In the genomic region with DNA sequence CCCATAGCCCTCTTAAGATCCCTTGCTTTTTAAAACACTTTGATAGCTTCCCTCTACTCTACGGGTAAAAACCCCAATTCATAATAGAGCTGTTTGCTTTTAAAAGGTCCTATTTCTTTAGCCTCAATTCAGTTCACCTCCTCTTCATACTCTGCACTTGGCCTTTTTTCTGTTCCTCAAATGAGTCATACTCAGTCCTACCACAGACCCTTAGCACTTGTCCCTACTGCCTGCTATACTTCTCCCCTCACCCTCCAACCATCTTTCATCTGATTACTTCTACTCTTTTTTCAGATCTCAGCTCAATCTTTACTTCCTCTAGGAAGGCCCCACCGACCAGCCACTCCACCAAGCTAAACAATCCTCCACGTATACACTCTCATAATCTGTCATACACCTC, we compare ENCODE assay signal across 1 cellular context.
TF ChIP-seq lines count a peak whose summit lies in the region.

No MANE protein-coding gene starts in this region.

TF ChIP-seq in K562, 482 proteins besides CTCF, POLR2A, EP300 and RAD21 (continues in another document):
- peak; percentile 59; the same call in 1 of the 2 replicates for TF ChIP-seq JUN (IDR thresholded peaks at IDR 0.05; ENCODE audit: borderline replicate concordance, low read depth, low read length)
- TF ChIP-seq JUN (CRISPR knock-in tag; IDR thresholded peaks at IDR 0.05; ENCODE audit: borderline replicate concordance): no peak
- no peak for TF ChIP-seq IRF2 (CRISPR knock-in tag; IDR thresholded peaks at IDR 0.05)
- TF ChIP-seq, protein P1, sequence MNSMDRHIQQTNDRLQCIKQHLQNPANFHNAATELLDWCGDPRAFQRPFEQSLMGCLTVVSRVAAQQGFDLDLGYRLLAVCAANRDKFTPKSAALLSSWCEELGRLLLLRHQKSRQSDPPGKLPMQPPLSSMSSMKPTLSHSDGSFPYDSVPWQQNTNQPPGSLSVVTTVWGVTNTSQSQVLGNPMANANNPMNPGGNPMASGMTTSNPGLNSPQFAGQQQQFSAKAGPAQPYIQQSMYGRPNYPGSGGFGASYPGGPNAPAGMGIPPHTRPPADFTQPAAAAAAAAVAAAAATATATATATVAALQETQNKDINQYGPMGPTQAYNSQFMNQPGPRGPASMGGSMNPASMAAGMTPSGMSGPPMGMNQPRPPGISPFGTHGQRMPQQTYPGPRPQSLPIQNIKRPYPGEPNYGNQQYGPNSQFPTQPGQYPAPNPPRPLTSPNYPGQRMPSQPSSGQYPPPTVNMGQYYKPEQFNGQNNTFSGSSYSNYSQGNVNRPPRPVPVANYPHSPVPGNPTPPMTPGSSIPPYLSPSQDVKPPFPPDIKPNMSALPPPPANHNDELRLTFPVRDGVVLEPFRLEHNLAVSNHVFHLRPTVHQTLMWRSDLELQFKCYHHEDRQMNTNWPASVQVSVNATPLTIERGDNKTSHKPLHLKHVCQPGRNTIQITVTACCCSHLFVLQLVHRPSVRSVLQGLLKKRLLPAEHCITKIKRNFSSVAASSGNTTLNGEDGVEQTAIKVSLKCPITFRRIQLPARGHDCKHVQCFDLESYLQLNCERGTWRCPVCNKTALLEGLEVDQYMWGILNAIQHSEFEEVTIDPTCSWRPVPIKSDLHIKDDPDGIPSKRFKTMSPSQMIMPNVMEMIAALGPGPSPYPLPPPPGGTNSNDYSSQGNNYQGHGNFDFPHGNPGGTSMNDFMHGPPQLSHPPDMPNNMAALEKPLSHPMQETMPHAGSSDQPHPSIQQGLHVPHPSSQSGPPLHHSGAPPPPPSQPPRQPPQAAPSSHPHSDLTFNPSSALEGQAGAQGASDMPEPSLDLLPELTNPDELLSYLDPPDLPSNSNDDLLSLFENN (IDR thresholded peaks at IDR 0.05; ENCODE audit: low read depth in 2 of 2, low read length in 2 of 2): no peak
- TF ChIP-seq NBN (IDR thresholded peaks at IDR 0.05; ENCODE audit: low read depth): peak; percentile 30; the same call in 1 of the 2 replicates
- TF ChIP-seq ZNF3 (CRISPR knock-in tag; IDR thresholded peaks at IDR 0.05): peak; percentile 84
- TF ChIP-seq ATF1 (CRISPR knock-in tag; IDR thresholded peaks at IDR 0.05): no peak
- no peak for TF ChIP-seq ATF1 (tag; IDR thresholded peaks at IDR 0.05)
- peak; percentile 89 for TF ChIP-seq JUND (IDR thresholded peaks at IDR 0.05; ENCODE audit: borderline replicate concordance, low read depth, low read length)
- TF ChIP-seq JUND (tag; IDR thresholded peaks at IDR 0.05; ENCODE audit: borderline replicate concordance, low read depth, low read length): peak; percentile 90; the same call in 2 of the 3 replicates
- TF ChIP-seq, protein P2, sequence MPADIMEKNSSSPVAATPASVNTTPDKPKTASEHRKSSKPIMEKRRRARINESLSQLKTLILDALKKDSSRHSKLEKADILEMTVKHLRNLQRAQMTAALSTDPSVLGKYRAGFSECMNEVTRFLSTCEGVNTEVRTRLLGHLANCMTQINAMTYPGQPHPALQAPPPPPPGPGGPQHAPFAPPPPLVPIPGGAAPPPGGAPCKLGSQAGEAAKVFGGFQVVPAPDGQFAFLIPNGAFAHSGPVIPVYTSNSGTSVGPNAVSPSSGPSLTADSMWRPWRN (IDR thresholded peaks at IDR 0.05; ENCODE audit: low read depth): no peak
- no peak for TF ChIP-seq SAFB2 (IDR thresholded peaks at IDR 0.05; ENCODE audit: borderline replicate concordance, low read depth, low read length, severe bottlenecking)
- TF ChIP-seq ARID1B (IDR thresholded peaks at IDR 0.05): peak; percentile 46; the same call in 1 of the 2 replicates
- TF ChIP-seq ZNF121 (CRISPR knock-in tag; conservative IDR thresholded peaks at IDR 0.05): peak; percentile 99
- TF ChIP-seq, protein P3, sequence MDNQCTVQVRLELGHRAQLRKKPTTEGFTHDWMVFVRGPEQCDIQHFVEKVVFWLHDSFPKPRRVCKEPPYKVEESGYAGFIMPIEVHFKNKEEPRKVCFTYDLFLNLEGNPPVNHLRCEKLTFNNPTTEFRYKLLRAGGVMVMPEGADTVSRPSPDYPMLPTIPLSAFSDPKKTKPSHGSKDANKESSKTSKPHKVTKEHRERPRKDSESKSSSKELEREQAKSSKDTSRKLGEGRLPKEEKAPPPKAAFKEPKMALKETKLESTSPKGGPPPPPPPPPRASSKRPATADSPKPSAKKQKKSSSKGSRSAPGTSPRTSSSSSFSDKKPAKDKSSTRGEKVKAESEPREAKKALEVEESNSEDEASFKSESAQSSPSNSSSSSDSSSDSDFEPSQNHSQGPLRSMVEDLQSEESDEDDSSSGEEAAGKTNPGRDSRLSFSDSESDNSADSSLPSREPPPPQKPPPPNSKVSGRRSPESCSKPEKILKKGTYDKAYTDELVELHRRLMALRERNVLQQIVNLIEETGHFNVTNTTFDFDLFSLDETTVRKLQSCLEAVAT (IDR thresholded peaks at IDR 0.05): 0 out of 4 replicates have a peak, but pooled peaks have one; percentile 19 to 27
- TF ChIP-seq HDGF (IDR thresholded peaks at IDR 0.05): peak; percentile 60; the same call in 1 of the 2 replicates
- no peak for TF ChIP-seq KAT7 (CRISPR knock-in tag; IDR thresholded peaks at IDR 0.05; ENCODE audit: borderline replicate concordance)
- 0 out of 4 replicates have a peak, but pooled peaks of 1 of the 2 experiments have one; percentile 21 for TF ChIP-seq FOXK2 (conservative IDR thresholded peaks at IDR 0.05 in 1 of 2, IDR thresholded peaks at IDR 0.05 in 1 of 2; ENCODE audit: low read depth in 2 of 2)
- no peak for TF ChIP-seq ZNF77 (CRISPR knock-in tag; IDR thresholded peaks at IDR 0.05)
- no peak for TF ChIP-seq BHLHE40 (IDR thresholded peaks at IDR 0.05; ENCODE audit: low read length)
- TF ChIP-seq HDAC1 (IDR thresholded peaks at IDR 0.05): 0 out of 4 replicates have a peak, but pooled peaks of 1 of the 2 experiments have one; percentile 31
- TF ChIP-seq FOSL1 (tag; conservative IDR thresholded peaks at IDR 0.05): peak; percentile 86
- TF ChIP-seq ZNF668 (CRISPR knock-in tag; IDR thresholded peaks at IDR 0.05): no peak
- TF ChIP-seq EHMT2 (IDR thresholded peaks at IDR 0.05): peak; percentile 40; the same call in 1 of the 2 replicates
- no peak for TF ChIP-seq PCBP2 (IDR thresholded peaks at IDR 0.05; ENCODE audit: low read depth, low read length, poor library complexity, severe bottlenecking)
- no peak for TF ChIP-seq DMBX1 (CRISPR knock-in tag; IDR thresholded peaks at IDR 0.05; ENCODE audit: borderline replicate concordance)
- TF ChIP-seq KDM1A (IDR thresholded peaks at IDR 0.05): peak; percentile 27 to 28; a peak in 1 of 4 replicates
- TF ChIP-seq, protein P4, sequence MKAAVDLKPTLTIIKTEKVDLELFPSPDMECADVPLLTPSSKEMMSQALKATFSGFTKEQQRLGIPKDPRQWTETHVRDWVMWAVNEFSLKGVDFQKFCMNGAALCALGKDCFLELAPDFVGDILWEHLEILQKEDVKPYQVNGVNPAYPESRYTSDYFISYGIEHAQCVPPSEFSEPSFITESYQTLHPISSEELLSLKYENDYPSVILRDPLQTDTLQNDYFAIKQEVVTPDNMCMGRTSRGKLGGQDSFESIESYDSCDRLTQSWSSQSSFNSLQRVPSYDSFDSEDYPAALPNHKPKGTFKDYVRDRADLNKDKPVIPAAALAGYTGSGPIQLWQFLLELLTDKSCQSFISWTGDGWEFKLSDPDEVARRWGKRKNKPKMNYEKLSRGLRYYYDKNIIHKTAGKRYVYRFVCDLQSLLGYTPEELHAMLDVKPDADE (conservative IDR thresholded peaks at IDR 0.05; ENCODE audit: control insufficient read depth, low read depth, low read length): no peak
- TF ChIP-seq HLTF (IDR thresholded peaks at IDR 0.05): peak; percentile 69; the same call in 1 of the 2 replicates
- peak; percentile 67 for TF ChIP-seq SMARCA4 (IDR thresholded peaks at IDR 0.05)
- TF ChIP-seq, protein P5, sequence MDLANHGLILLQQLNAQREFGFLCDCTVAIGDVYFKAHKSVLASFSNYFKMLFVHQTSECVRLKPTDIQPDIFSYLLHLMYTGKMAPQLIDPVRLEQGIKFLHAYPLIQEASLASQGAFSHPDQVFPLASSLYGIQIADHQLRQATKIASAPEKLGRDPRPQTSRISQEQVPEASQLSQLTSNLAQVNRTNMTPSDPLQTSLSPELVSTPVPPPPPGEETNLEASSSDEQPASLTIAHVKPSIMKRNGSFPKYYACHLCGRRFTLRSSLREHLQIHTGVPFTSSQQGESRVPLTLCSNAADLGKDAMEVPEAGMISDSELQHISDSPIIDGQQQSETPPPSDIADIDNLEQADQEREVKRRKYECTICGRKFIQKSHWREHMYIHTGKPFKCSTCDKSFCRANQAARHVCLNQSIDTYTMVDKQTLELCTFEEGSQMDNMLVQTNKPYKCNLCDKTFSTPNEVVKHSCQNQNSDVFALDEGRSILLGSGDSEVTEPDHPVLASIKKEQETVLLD (IDR thresholded peaks at IDR 0.05): peak; percentile 36; the same call in 1 of the 2 replicates
- no peak for TF ChIP-seq ZNF133 (CRISPR knock-in tag; IDR thresholded peaks at IDR 0.05)
- TF ChIP-seq SIN3A (IDR thresholded peaks at IDR 0.05; ENCODE audit: borderline replicate concordance in 2 of 2, control insufficient read depth in 1 of 2, low read depth in 2 of 2, low read length in 2 of 2): no peak
- no peak for TF ChIP-seq ZNF780A (CRISPR knock-in tag; IDR thresholded peaks at IDR 0.05)
- TF ChIP-seq, protein P6, sequence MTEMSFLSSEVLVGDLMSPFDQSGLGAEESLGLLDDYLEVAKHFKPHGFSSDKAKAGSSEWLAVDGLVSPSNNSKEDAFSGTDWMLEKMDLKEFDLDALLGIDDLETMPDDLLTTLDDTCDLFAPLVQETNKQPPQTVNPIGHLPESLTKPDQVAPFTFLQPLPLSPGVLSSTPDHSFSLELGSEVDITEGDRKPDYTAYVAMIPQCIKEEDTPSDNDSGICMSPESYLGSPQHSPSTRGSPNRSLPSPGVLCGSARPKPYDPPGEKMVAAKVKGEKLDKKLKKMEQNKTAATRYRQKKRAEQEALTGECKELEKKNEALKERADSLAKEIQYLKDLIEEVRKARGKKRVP (CRISPR knock-in tag; IDR thresholded peaks at IDR 0.05): no peak
- TF ChIP-seq, protein P7, sequence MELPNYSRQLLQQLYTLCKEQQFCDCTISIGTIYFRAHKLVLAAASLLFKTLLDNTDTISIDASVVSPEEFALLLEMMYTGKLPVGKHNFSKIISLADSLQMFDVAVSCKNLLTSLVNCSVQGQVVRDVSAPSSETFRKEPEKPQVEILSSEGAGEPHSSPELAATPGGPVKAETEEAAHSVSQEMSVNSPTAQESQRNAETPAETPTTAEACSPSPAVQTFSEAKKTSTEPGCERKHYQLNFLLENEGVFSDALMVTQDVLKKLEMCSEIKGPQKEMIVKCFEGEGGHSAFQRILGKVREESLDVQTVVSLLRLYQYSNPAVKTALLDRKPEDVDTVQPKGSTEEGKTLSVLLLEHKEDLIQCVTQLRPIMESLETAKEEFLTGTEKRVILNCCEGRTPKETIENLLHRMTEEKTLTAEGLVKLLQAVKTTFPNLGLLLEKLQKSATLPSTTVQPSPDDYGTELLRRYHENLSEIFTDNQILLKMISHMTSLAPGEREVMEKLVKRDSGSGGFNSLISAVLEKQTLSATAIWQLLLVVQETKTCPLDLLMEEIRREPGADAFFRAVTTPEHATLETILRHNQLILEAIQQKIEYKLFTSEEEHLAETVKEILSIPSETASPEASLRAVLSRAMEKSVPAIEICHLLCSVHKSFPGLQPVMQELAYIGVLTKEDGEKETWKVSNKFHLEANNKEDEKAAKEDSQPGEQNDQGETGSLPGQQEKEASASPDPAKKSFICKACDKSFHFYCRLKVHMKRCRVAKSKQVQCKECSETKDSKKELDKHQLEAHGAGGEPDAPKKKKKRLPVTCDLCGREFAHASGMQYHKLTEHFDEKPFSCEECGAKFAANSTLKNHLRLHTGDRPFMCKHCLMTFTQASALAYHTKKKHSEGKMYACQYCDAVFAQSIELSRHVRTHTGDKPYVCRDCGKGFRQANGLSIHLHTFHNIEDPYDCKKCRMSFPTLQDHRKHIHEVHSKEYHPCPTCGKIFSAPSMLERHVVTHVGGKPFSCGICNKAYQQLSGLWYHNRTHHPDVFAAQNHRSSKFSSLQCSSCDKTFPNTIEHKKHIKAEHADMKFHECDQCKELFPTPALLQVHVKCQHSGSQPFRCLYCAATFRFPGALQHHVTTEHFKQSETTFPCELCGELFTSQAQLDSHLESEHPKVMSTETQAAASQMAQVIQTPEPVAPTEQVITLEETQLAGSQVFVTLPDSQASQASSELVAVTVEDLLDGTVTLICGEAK (IDR thresholded peaks at IDR 0.05): no peak
- TF ChIP-seq, protein P7 (CRISPR knock-in tag; IDR thresholded peaks at IDR 0.05): no peak
- TF ChIP-seq, protein P8, sequence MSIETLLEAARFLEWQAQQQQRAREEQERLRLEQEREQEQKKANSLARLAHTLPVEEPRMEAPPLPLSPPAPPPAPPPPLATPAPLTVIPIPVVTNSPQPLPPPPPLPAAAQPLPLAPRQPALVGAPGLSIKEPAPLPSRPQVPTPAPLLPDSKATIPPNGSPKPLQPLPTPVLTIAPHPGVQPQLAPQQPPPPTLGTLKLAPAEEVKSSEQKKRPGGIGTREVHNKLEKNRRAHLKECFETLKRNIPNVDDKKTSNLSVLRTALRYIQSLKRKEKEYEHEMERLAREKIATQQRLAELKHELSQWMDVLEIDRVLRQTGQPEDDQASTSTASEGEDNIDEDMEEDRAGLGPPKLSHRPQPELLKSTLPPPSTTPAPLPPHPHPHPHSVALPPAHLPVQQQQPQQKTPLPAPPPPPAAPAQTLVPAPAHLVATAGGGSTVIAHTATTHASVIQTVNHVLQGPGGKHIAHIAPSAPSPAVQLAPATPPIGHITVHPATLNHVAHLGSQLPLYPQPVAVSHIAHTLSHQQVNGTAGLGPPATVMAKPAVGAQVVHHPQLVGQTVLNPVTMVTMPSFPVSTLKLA (conservative IDR thresholded peaks at IDR 0.05): 0 out of 4 replicates have a peak, but pooled peaks of 1 of the 2 experiments have one; percentile 24
- peak; percentile 71 for TF ChIP-seq BCOR (IDR thresholded peaks at IDR 0.05)
- TF ChIP-seq MCM5 (IDR thresholded peaks at IDR 0.05; ENCODE audit: low read depth): no peak
- TF ChIP-seq KLF16 (IDR thresholded peaks at IDR 0.05): no peak
- TF ChIP-seq TEAD2 (tag; IDR thresholded peaks at IDR 0.05): no peak
